Comparison of ENCODE assay signal across 13 cellular contexts in the genomic region with DNA sequence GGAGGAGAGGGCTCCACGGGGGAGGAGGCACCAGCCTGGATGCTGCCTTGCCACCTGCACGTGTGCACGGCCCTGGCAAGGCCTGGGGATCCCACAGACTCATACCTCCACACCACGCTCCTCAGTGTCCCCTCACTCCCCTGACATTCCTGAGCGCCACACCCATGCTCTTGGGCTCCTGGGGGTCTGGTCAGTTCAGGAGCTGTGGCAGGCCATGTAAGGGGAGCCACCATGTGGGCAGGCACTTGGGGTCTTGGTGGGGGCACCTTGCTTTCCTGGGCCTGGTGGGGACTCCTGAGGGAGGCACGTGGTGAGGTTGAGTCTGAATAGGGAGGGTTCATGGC. TPM values are rescaled to one million over a fixed set of nuclear protein-coding genes. Genes with fewer than 3 reads are reported as not detected.
DNase-seq lines count a peak whose midpoint lies in the region; ATAC-seq and TF ChIP-seq lines count a peak whose summit lies in the region.
"Had no signal": no experiment of that assay in that cellular context is flagged by ENCODE, and none has a peak within 500 bp of the region (broad histone marks: within the 10 kb centered on the region; RNA-seq: fewer than 3 reads in every experiment).

No MANE protein-coding gene starts in this region.

- peaks cover 0 to 17% (median 0%) of the 10 kb centered on the region in 3 donors for H3K36me3 Mint-ChIP-seq in CD8-positive, alpha-beta memory T cell
- H3K36me3 Mint-ChIP-seq in activated T-helper 1 cell treated with anti-CD3 and anti-CD28 coated beads, Interleukin-12 subunit alpha, Interleukin-12 subunit beta, Interleukin-2, Interleukin-4 antibody, amounts not matched to agents 30 ng/mL and 10 ng/mL and 1 ng/mL, durations not matched to agents 14 hours and 24 hours and 36 hours (ENCODE audit: low read depth), result no peaks in the 10 kb centered on the region
- no peaks in the 10 kb centered on the region for H3K36me3 Mint-ChIP-seq in glutamatergic neuron (ENCODE audit: unreplicated experiment)
- H3K36me3 Mint-ChIP-seq: naive B cell had no signal

- TF ChIP-seq CTCF in sigmoid colon (IDR thresholded peaks at IDR 0.05) (no peak), glutamatergic neuron (IDR thresholded peaks at IDR 0.05; ENCODE audit: partially characterized antibody, unreplicated experiment) (no peak)

- peak in 1 of 5 donors; percentile 29 for DNase-seq in CD8-positive, alpha-beta memory T cell
- no peak for DNase-seq in activated T-helper 1 cell treated with anti-CD3 and anti-CD28 coated beads, Interleukin-12 subunit alpha, Interleukin-12 subunit beta, Interleukin-2, Interleukin-4 antibody, amounts not matched to agents 30 ng/mL and 10 ng/mL and 1 ng/mL, durations not matched to agents 14 hours and 24 hours and 36 hours (ENCODE audit: low spot score)
- DNase-seq in left ventricle myocardium superior (no peak), sigmoid colon (no peak), NCI-H446 (lab: John Stamatoyannopoulos, UW) (no peak), glutamatergic neuron (no peak), amygdala (lab: John Stamatoyannopoulos, UW) (no peak), NCI-H1105 treated with DMSO at 0.1 percent for 48 hours (lab: John Stamatoyannopoulos, UW) (no peak)
- DNase-seq: cortex of kidney; naive B cell; stimulated activated CD4-positive, alpha-beta T cell treated with anti-CD3 and anti-CD28 coated beads, Interleukin-2, amount 100 ng/mL, for 48 hours had no signal

- peaks cover 25% of the 10 kb centered on the region for H3K36me3 ChIP-seq in CD8-positive, alpha-beta memory T cell (ENCODE audit: insufficient read depth, low read length)
- peaks cover 0 to 26% (median 10%) of the 10 kb centered on the region in 4 donors for H3K36me3 ChIP-seq in sigmoid colon

- TF ChIP-seq POLR2A in sigmoid colon (IDR thresholded peaks at IDR 0.05), result no peak

- H3K27ac Mint-ChIP-seq in CD8-positive, alpha-beta memory T cell, result peak overlapping the region; percentile 5 to 92 (median 42)
- peak overlapping the region; percentile 49 for H3K27ac Mint-ChIP-seq in activated T-helper 1 cell treated with anti-CD3 and anti-CD28 coated beads, Interleukin-12 subunit alpha, Interleukin-12 subunit beta, Interleukin-2, Interleukin-4 antibody, amounts not matched to agents 30 ng/mL and 10 ng/mL and 1 ng/mL, durations not matched to agents 14 hours and 24 hours and 36 hours
- H3K27ac Mint-ChIP-seq in glutamatergic neuron (ENCODE audit: unreplicated experiment), result no peak overlapping the region
- H3K27ac Mint-ChIP-seq: activated T-helper 2 cell treated with anti-CD3 and anti-CD28 coated beads, Interferon-gamma antibody, Interleukin-2, Interleukin-4, amounts not matched to agents 10 μg/mL and 5 μg/mL and 100 μg/mL, durations not matched to agents 14 hours and 24 hours and 36 hours had no signal

- CTCF ChIA-PET in CD8-positive, alpha-beta memory T cell (lab: Charles Lee), result interaction anchor here (0.9 to 2.7 kb wide), 3 partner anchors 11 to 321 kb away, joined by 3 to 11 read pairs (median 3); a partner anchor contains a TSS

- no peaks in the 10 kb centered on the region for H3K9me3 Mint-ChIP-seq in CD8-positive, alpha-beta memory T cell
- no peaks in the 10 kb centered on the region for H3K9me3 Mint-ChIP-seq in activated T-helper 1 cell treated with anti-CD3 and anti-CD28 coated beads, Interleukin-12 subunit alpha, Interleukin-12 subunit beta, Interleukin-2, Interleukin-4 antibody, amounts not matched to agents 30 ng/mL and 10 ng/mL and 1 ng/mL, durations not matched to agents 14 hours and 24 hours and 36 hours
- H3K9me3 Mint-ChIP-seq in glutamatergic neuron (ENCODE audit: unreplicated experiment), result no peaks in the 10 kb centered on the region
- H3K9me3 Mint-ChIP-seq: activated T-helper 2 cell treated with anti-CD3 and anti-CD28 coated beads, Interferon-gamma antibody, Interleukin-2, Interleukin-4, amounts not matched to agents 10 μg/mL and 5 μg/mL and 100 μg/mL, durations not matched to agents 14 hours and 24 hours and 36 hours; CD14-positive monocyte; naive B cell had no signal

- H3K4me3 ChIP-seq in CD8-positive, alpha-beta memory T cell (ENCODE audit: low read length), result no peak overlapping the region
- peak overlapping the region; percentile 28 to 50 (median 44) for H3K4me3 ChIP-seq in sigmoid colon

- TF ChIP-seq EP300 in sigmoid colon (IDR thresholded peaks at IDR 0.05), result no peak

- H3K4me1 ChIP-seq in CD8-positive, alpha-beta memory T cell (ENCODE audit: insufficient read depth, low read length), result peaks cover 2% of the 10 kb centered on the region
- peaks cover 0 to 46% (median 38%) of the 10 kb centered on the region in 4 donors for H3K4me1 ChIP-seq in sigmoid colon

- peak; percentile 1 for ATAC-seq in left ventricle myocardium superior

- peak overlapping the region in 1 of 7 donors; percentile 44 for H3K4me3 Mint-ChIP-seq in CD8-positive, alpha-beta memory T cell
- no peak overlapping the region for H3K4me3 Mint-ChIP-seq in activated T-helper 1 cell treated with anti-CD3 and anti-CD28 coated beads, Interleukin-12 subunit alpha, Interleukin-12 subunit beta, Interleukin-2, Interleukin-4 antibody, amounts not matched to agents 30 ng/mL and 10 ng/mL and 1 ng/mL, durations not matched to agents 14 hours and 24 hours and 36 hours
- H3K4me3 Mint-ChIP-seq in glutamatergic neuron (ENCODE audit: unreplicated experiment), result no peak overlapping the region
- H3K4me3 Mint-ChIP-seq: CD14-positive monocyte had no signal

- H3K27ac ChIP-seq in CD8-positive, alpha-beta memory T cell (ENCODE audit: low read depth, low read length), result no peak overlapping the region
- peak overlapping the region; percentile 85 to 93 (median 91) for H3K27ac ChIP-seq in sigmoid colon

- WGBS in sigmoid colon, 2 donors, result 69 to 73% methylated on average over 6 of the region's 6 CpGs

- POLR2A ChIA-PET in CD8-positive, alpha-beta memory T cell (lab: Charles Lee), result interaction anchor here (0.8 kb wide), 1 partner anchor 8 kb away, joined by 3 read pairs; no protein-coding TSS in a partner anchor

- peaks cover 0 to 6% (median 2%) of the 10 kb centered on the region in 3 donors for H3K4me1 Mint-ChIP-seq in CD8-positive, alpha-beta memory T cell
- H3K4me1 Mint-ChIP-seq in activated T-helper 1 cell treated with anti-CD3 and anti-CD28 coated beads, Interleukin-12 subunit alpha, Interleukin-12 subunit beta, Interleukin-2, Interleukin-4 antibody, amounts not matched to agents 30 ng/mL and 10 ng/mL and 1 ng/mL, durations not matched to agents 14 hours and 24 hours and 36 hours (ENCODE audit: low read depth), result peaks cover 11% of the 10 kb centered on the region
- H3K4me1 Mint-ChIP-seq in glutamatergic neuron (ENCODE audit: low read depth, unreplicated experiment), result no peaks in the 10 kb centered on the region

- H3K27me3 ChIP-seq in CD8-positive, alpha-beta memory T cell (ENCODE audit: insufficient read depth, low read length, poor library complexity, severe bottlenecking), result no peaks in the 10 kb centered on the region
- H3K27me3 ChIP-seq in sigmoid colon, result no peaks in the 10 kb centered on the region

- no peaks in the 10 kb centered on the region for H3K9me3 ChIP-seq in CD8-positive, alpha-beta memory T cell (ENCODE audit: low read length)
- no peaks in the 10 kb centered on the region for H3K9me3 ChIP-seq in sigmoid colon

- no peaks in the 10 kb centered on the region for H3K27me3 Mint-ChIP-seq in CD8-positive, alpha-beta memory T cell
- H3K27me3 Mint-ChIP-seq in activated T-helper 1 cell treated with anti-CD3 and anti-CD28 coated beads, Interleukin-12 subunit alpha, Interleukin-12 subunit beta, Interleukin-2, Interleukin-4 antibody, amounts not matched to agents 30 ng/mL and 10 ng/mL and 1 ng/mL, durations not matched to agents 14 hours and 24 hours and 36 hours (ENCODE audit: insufficient read depth), result no peaks in the 10 kb centered on the region
- peaks cover 6% of the 10 kb centered on the region for H3K27me3 Mint-ChIP-seq in glutamatergic neuron (ENCODE audit: unreplicated experiment)
- H3K27me3 Mint-ChIP-seq: naive B cell had no signal

- intact Hi-C loops in activated T-helper 1 cell treated with anti-CD3 and anti-CD28 coated beads, Interleukin-12 subunit alpha, Interleukin-12 subunit beta, Interleukin-2, Interleukin-4 antibody, amounts not matched to agents 30 ng/mL and 10 ng/mL and 1 ng/mL, durations not matched to agents 14 hours and 24 hours and 36 hours (cut with micrococcal nuclease), result no loop called here
- intact Hi-C loops in left ventricle myocardium superior (cut with micrococcal nuclease) (no loop called here), sigmoid colon (cut with DNase I) (no loop called here)

RNA-seq across cellular contexts. Expression of a gene that starts 1.4 kb away (rescaled TPM):
- total RNA-seq in CD8-positive, alpha-beta memory T cell, result 1 to 10 TPM in 1 of 2 experiments, under 1 TPM in 1; 0.57 to 1.1 TPM
- not detected for polyA plus RNA-seq in CD8-positive, alpha-beta memory T cell
- total RNA-seq in activated T-helper 1 cell treated with anti-CD3 and anti-CD28 coated beads, Interleukin-12 subunit alpha, Interleukin-12 subunit beta, Interleukin-2, Interleukin-4 antibody, amounts not matched to agents 30 ng/mL and 10 ng/mL and 1 ng/mL, durations not matched to agents 14 hours and 24 hours and 36 hours, result 0.61 and 0.93 TPM in 2 replicates
- 1.7 TPM for total RNA-seq in left ventricle myocardium superior
- total RNA-seq in sigmoid colon, result 1 to 10 TPM; 4.2 to 6.4 (median 4.9) TPM
- polyA plus RNA-seq in sigmoid colon, result under 1 TPM in 2 of 3 donors, not detected in 1; 0.60 to 0.99 TPM
- total RNA-seq in glutamatergic neuron (ENCODE audit: unreplicated experiment), result 3.0 TPM
- polyA plus RNA-seq: CD14-positive monocyte had no signal

RNA-seq across cellular contexts. Expression of a gene that starts 11.1 kb away (rescaled TPM):
- 100 to 1,000 TPM; 222 to 245 TPM for total RNA-seq in CD8-positive, alpha-beta memory T cell
- 467 TPM for polyA plus RNA-seq in CD8-positive, alpha-beta memory T cell
- 201 and 202 TPM in 2 replicates for total RNA-seq in activated T-helper 1 cell treated with anti-CD3 and anti-CD28 coated beads, Interleukin-12 subunit alpha, Interleukin-12 subunit beta, Interleukin-2, Interleukin-4 antibody, amounts not matched to agents 30 ng/mL and 10 ng/mL and 1 ng/mL, durations not matched to agents 14 hours and 24 hours and 36 hours
- total RNA-seq in left ventricle myocardium superior, result 175 TPM
- 100 to 1,000 TPM; 225 to 366 (median 303) TPM for total RNA-seq in sigmoid colon
- 100 to 1,000 TPM; 391 to 668 (median 656) TPM for polyA plus RNA-seq in sigmoid colon
- 128 TPM for total RNA-seq in glutamatergic neuron (ENCODE audit: unreplicated experiment)

RNA-seq across cellular contexts. Expression of a gene that starts 14.5 kb away (rescaled TPM):
- 10 to 100 TPM; 12.6 to 13.6 TPM for total RNA-seq in CD8-positive, alpha-beta memory T cell
- 5.4 TPM for polyA plus RNA-seq in CD8-positive, alpha-beta memory T cell
- total RNA-seq in activated T-helper 1 cell treated with anti-CD3 and anti-CD28 coated beads, Interleukin-12 subunit alpha, Interleukin-12 subunit beta, Interleukin-2, Interleukin-4 antibody, amounts not matched to agents 30 ng/mL and 10 ng/mL and 1 ng/mL, durations not matched to agents 14 hours and 24 hours and 36 hours, result 7.5 and 8.1 TPM in 2 replicates
- total RNA-seq in left ventricle myocardium superior (11.2 TPM), sigmoid colon (10 to 100 TPM in 2 of 4 donors, 1 to 10 TPM in 2; 2.9 to 14.0 (median 7.3) TPM), glutamatergic neuron (ENCODE audit: unreplicated experiment) (7.7 TPM)
- polyA plus RNA-seq in sigmoid colon, result 1 to 10 TPM; 3.7 to 8.0 (median 4.8) TPM

RNA-seq across cellular contexts. Expression of a gene that starts 42.0 kb away (rescaled TPM):
- 10 to 100 TPM; 70.0 to 71.8 TPM for total RNA-seq in CD8-positive, alpha-beta memory T cell
- polyA plus RNA-seq in CD8-positive, alpha-beta memory T cell, result 146 TPM
- 53.3 and 61.7 TPM in 2 replicates for total RNA-seq in activated T-helper 1 cell treated with anti-CD3 and anti-CD28 coated beads, Interleukin-12 subunit alpha, Interleukin-12 subunit beta, Interleukin-2, Interleukin-4 antibody, amounts not matched to agents 30 ng/mL and 10 ng/mL and 1 ng/mL, durations not matched to agents 14 hours and 24 hours and 36 hours
- total RNA-seq in left ventricle myocardium superior (58.6 TPM), sigmoid colon (10 to 100 TPM; 62.0 to 90.6 (median 79.3) TPM), glutamatergic neuron (ENCODE audit: unreplicated experiment) (61.5 TPM)
- 10 to 100 TPM; 53.5 to 77.4 (median 58.0) TPM for polyA plus RNA-seq in sigmoid colon

RNA-seq across cellular contexts. Expression of a gene that starts 48.0 kb away (rescaled TPM):
- 10 to 100 TPM; 28.7 to 29.2 TPM for total RNA-seq in CD8-positive, alpha-beta memory T cell
- 21.4 TPM for polyA plus RNA-seq in CD8-positive, alpha-beta memory T cell
- 27.7 and 30.7 TPM in 2 replicates for total RNA-seq in activated T-helper 1 cell treated with anti-CD3 and anti-CD28 coated beads, Interleukin-12 subunit alpha, Interleukin-12 subunit beta, Interleukin-2, Interleukin-4 antibody, amounts not matched to agents 30 ng/mL and 10 ng/mL and 1 ng/mL, durations not matched to agents 14 hours and 24 hours and 36 hours
- total RNA-seq in left ventricle myocardium superior (10.5 TPM), sigmoid colon (10 to 100 TPM in 3 of 4 donors, 1 to 10 TPM in 1; 7.8 to 18.1 (median 13.0) TPM), glutamatergic neuron (ENCODE audit: unreplicated experiment) (21.9 TPM)
- 10 to 100 TPM in 1 of 3 donors, 1 to 10 TPM in 2; 8.8 to 17.9 (median 9.0) TPM for polyA plus RNA-seq in sigmoid colon
